Comparison of ENCODE assay signal across 11 cellular contexts in genomic region chr11:67045314-67045713, GRCh38. TPM values are rescaled to one million over a fixed set of nuclear protein-coding genes. Genes with fewer than 3 reads are reported as not detected.
DNase-seq lines count a peak whose midpoint lies in the region; ATAC-seq and TF ChIP-seq lines count a peak whose summit lies in the region.
"Had no signal": no experiment of that assay in that cellular context is flagged by ENCODE, and none has a peak within 500 bp of the region (broad histone marks: within the 10 kb centered on the region; RNA-seq: fewer than 3 reads in every experiment).

No MANE protein-coding gene starts in this region.

- TF ChIP-seq CTCF in fibroblast of pulmonary artery (IDR thresholded peaks at IDR 0.05; ENCODE audit: low read length, missing control alignments): no peak
- no peak for TF ChIP-seq CTCF in hepatocyte (IDR thresholded peaks at IDR 0.05; ENCODE audit: poor library complexity)

- H3K27ac ChIP-seq in hepatocyte: no peak overlapping the region
- H3K27ac ChIP-seq: prostate gland had no signal

- H4K20me1 ChIP-seq in hepatocyte (ENCODE audit: insufficient read depth, poor library complexity, severe bottlenecking): no peaks in the 10 kb centered on the region

- peak; percentile 53 for ATAC-seq in GM19351 (IDR thresholded peaks at IDR 0.05; ENCODE audit: unreplicated experiment)
- no peak for ATAC-seq in HG02884 (IDR thresholded peaks at IDR 0.05; ENCODE audit: unreplicated experiment)
- ATAC-seq in GM19397 (IDR thresholded peaks at IDR 0.05; ENCODE audit: unreplicated experiment): no peak

- DNase-seq in 8988T (peak; percentile 68), SK-MEL-5 (ENCODE audit: low read depth, low spot score) (peak; percentile 19), fibroblast of pulmonary artery (ENCODE audit: low read depth) (peak; percentile 80), NCI-H446 (lab: John Stamatoyannopoulos, UW) (no peak), hepatocyte (ENCODE audit: low spot score) (no peak)
- DNase-seq: NCI-H2029 treated with DMSO at 0.1 percent for 48 hours had no signal

- no peaks in the 10 kb centered on the region for H3K4me1 ChIP-seq in hepatocyte (ENCODE audit: insufficient read depth)
- H3K4me1 ChIP-seq: prostate gland had no signal

- no peaks in the 10 kb centered on the region for H3K36me3 ChIP-seq in hepatocyte (replicated peaks; ENCODE audit: insufficient read depth, low read depth)
- H3K36me3 ChIP-seq: prostate gland had no signal

- H3K4me3 ChIP-seq in fibroblast of pulmonary artery (replicated peaks; ENCODE audit: low read depth, low read length) (no peak overlapping the region), hepatocyte (no peak overlapping the region)
- H3K4me3 ChIP-seq: prostate gland had no signal

- no peaks in the 10 kb centered on the region for H3K9me3 ChIP-seq in hepatocyte (ENCODE audit: low read depth)
- H3K9me3 ChIP-seq: prostate gland had no signal

- no peaks in the 10 kb centered on the region for H3K79me2 ChIP-seq in hepatocyte

- H3K4me2 ChIP-seq in hepatocyte: no peak overlapping the region

- no peaks in the 10 kb centered on the region for H3K27me3 ChIP-seq in hepatocyte

- H2AFZ ChIP-seq in hepatocyte: no peak overlapping the region

- H3K9me2 ChIP-seq in hepatocyte (replicated peaks; ENCODE audit: insufficient read depth): no peaks in the 10 kb centered on the region

- WGBS in hepatocyte (ENCODE audit: low lambda C conversion rate, missing lambda C conversion rate): 87% methylated on average over 9 of the region's 14 CpGs

- in situ Hi-C loops in SK-MEL-5 (cut with HindIII; ENCODE audit: low pct_unique_long_range_greater_than_20kb, low sequenced_read_pairs): no loop called here

RNA-seq across cellular contexts. Expression of gene RHOD, which starts 11.3 kb away (rescaled TPM):
- total RNA-seq in SK-MEL-5 (2014; rRNA removed; shearing (Covaris generic)): not detected in 2 replicates
- polyA plus RNA-seq in SK-MEL-5 (2015; cell fraction: cytosol; rRNA removed): not detected in 2 replicates
- not detected in 2 replicates for polyA plus RNA-seq in SK-MEL-5 (2015; cell fraction: nucleus; rRNA removed)
- total RNA-seq in hepatocyte: 43.3 and 47.0 TPM in 2 replicates
- 55.5 and 77.6 TPM in 2 replicates for polyA plus RNA-seq in hepatocyte
- polyA plus RNA-seq: CD14-positive monocyte had no signal

RNA-seq across cellular contexts. Expression of gene SYT12, which starts 22.4 kb away (rescaled TPM):
- total RNA-seq in SK-MEL-5 (2014; rRNA removed; shearing (Covaris generic)): 0.19 TPM in 1 of 2 replicates, not detected in the other
- polyA plus RNA-seq in SK-MEL-5 (2015; cell fraction: cytosol; rRNA removed): 0.05 TPM in 1 of 2 replicates, not detected in the other
- polyA plus RNA-seq in SK-MEL-5 (2015; cell fraction: nucleus; rRNA removed): not detected in 2 replicates
- total RNA-seq in hepatocyte: 0.08 and 0.27 TPM in 2 replicates
- polyA plus RNA-seq in hepatocyte: 0.50 and 1.8 TPM in 2 replicates
- polyA plus RNA-seq: CD14-positive monocyte had no signal

Comparison
In these comparisons a context has a peak if more than half of its experiments do, and no peak if none do; other contexts are left out.
1. DNase-seq: peak in 8988T (single experiment), SK-MEL-5 (single experiment) and fibroblast of pulmonary artery (single experiment); none in NCI-H446 (0 of 2) and hepatocyte (single experiment).
2. RNA of gene RHOD, which starts 11.3 kb away (total RNA-seq): 43.3 to 47.0 TPM in hepatocyte; not detected in SK-MEL-5; every median in the first group is over 10 times any median in the second.